Comparison of ENCODE assay signal across 6 cellular contexts in genomic region chr3:47265725-47266480, GRCh38.
"Had no signal": no experiment of that assay in that cellular context is flagged by ENCODE, and none has a peak within 500 bp of the region (broad histone marks: within the 10 kb centered on the region; RNA-seq: fewer than 3 reads in every experiment).

No MANE protein-coding gene starts in this region.

- H3K27me3 ChIP-seq: gastrocnemius medialis, stomach, testis had no signal

- H3K36me3 ChIP-seq: gastrocnemius medialis, stomach had no signal

- H3K4me3 ChIP-seq: gastrocnemius medialis, mucosa of descending colon, stomach, testis had no signal

- H3K9me3 ChIP-seq: gastrocnemius medialis, mucosa of descending colon, stomach, testis had no signal

- H3K36me3 Mint-ChIP-seq: natural killer cell treated with Interleukin-12 subunit alpha and Interleukin-12 subunit beta and Interleukin-15 and Interleukin-18, amount 100 ng/mL, for 72 hours had no signal

- H3K4me3 Mint-ChIP-seq: natural killer cell treated with Interleukin-12 subunit alpha and Interleukin-12 subunit beta and Interleukin-15 and Interleukin-18, amount 100 ng/mL, for 72 hours had no signal

- H3K9me3 Mint-ChIP-seq: natural killer cell treated with Interleukin-12 subunit alpha and Interleukin-12 subunit beta and Interleukin-15 and Interleukin-18, amount 100 ng/mL, for 72 hours had no signal

- H3K27ac Mint-ChIP-seq: natural killer cell treated with Interleukin-12 subunit alpha and Interleukin-12 subunit beta and Interleukin-15 and Interleukin-18, amount 100 ng/mL, for 72 hours had no signal

- H3K27me3 Mint-ChIP-seq: natural killer cell treated with Interleukin-12 subunit alpha and Interleukin-12 subunit beta and Interleukin-15 and Interleukin-18, amount 100 ng/mL, for 72 hours had no signal

- H3K4me1 ChIP-seq: testis had no signal

- H3K27ac ChIP-seq: epithelial cell of prostate, stomach, testis had no signal
